Comparison of ENCODE assay signal across 1 cellular context in the genomic region with DNA sequence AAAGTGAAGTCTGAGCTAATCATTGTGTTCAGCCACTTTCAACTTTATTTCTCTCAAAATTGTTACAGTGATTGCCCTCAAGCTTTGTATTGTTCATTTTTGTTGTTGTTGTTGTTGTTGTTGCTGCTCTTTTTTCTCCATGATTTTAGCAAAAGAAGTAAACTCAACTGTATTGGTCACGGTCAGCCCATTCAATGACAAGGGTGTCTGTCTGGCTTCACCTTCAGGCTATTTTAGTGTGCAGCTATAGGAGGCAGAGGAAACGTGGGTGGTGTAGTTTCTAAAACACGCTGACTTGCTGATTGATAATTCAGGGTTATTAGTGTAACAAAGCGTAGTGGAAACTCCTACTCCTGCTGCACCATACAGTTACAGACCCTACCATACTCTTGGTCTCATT.
TF ChIP-seq lines count a peak whose summit lies in the region.

No MANE protein-coding gene starts in this region.

TF ChIP-seq in HEK293, 187 proteins besides CTCF, POLR2A, EP300 and RAD21 (continued from another document):
- TF ChIP-seq ZBTB44 (tag by site-specific recombination; IDR thresholded peaks at IDR 0.05) (no peak), FEZF1 (tag by site-specific recombination; IDR thresholded peaks at IDR 0.05) (peak; percentile 55)
TF ChIP-seq in HEK293: peak in this region for 6.
